In genomic region chr9:19048966-19049871, GRCh38 we compare ENCODE assay signal across 8 cellular contexts. TPM values are rescaled to one million over a fixed set of nuclear protein-coding genes. Genes with fewer than 3 reads are reported as not detected.
DNase-seq lines count a peak whose midpoint lies in the region; ATAC-seq, FAIRE-seq and TF ChIP-seq lines count a peak whose summit lies in the region.

RRAGA (plus strand) TSS chr9:19049427; CDS start chr9:19049660, 233 bp downstream.

- H3K36me3 ChIP-seq in OCI-LY1 (ENCODE audit: insufficient read depth, low read length) (peaks cover 21% of the 10 kb centered on the region), endothelial cell of umbilical vein (ENCODE audit: control insufficient read depth in 2 of 2, extremely low read depth in 1 of 2, insufficient read depth in 2 of 2, low read length in 2 of 2) (no peaks in the 10 kb centered on the region)

- TF ChIP-seq POLR2A in endothelial cell of umbilical vein (IDR thresholded peaks at IDR 0.05; ENCODE audit: low read depth, low read length) = peak; percentile 97

- CTCF ChIA-PET in endothelial cell of umbilical vein (lab: Charles Lee) = interaction anchor here (0.6 to 4.6 kb wide), 29 partner anchors 12 to 1239 kb away, joined by 3 to 82 read pairs (median 4); no protein-coding TSS in a partner anchor

- intact Hi-C loops in endothelial cell of umbilical vein (cut with micrococcal nuclease) = loop anchor here (1.0 to 10.0 kb wide), 9 partner anchors 54 to 554 kb away; partner anchors contain the start of genes DENND4C, HAUS6 and RPS6

- H4K20me1 ChIP-seq in OCI-LY1 (ENCODE audit: insufficient read depth, low read length) (no peaks in the 10 kb centered on the region), endothelial cell of umbilical vein (replicated peaks; ENCODE audit: control insufficient read depth, extremely low read depth, insufficient read depth, low read length) (no peaks in the 10 kb centered on the region)

- H3K79me2 ChIP-seq in OCI-LY1 (ENCODE audit: insufficient read depth, low read length) (peaks cover 6% of the 10 kb centered on the region; the same call in 1 of the 2 replicates), endothelial cell of umbilical vein (ENCODE audit: control insufficient read depth, insufficient read depth, low read length) (peaks cover 23% of the 10 kb centered on the region)

- H3K4me3 ChIP-seq in OCI-LY1 (ENCODE audit: low read depth, low read length, poor library complexity, severe bottlenecking) = peak within 1 kb of the TSS; percentile 69
- H3K4me3 ChIP-seq in endothelial cell of umbilical vein (replicated peaks in 1 of 3; ENCODE audit: insufficient read depth in 1 of 3, low read depth in 1 of 3, low read length in 3 of 3) = peak within 1 kb of the TSS; percentile 48 to 76 (median 53)

- H3K9ac ChIP-seq in OCI-LY1 (ENCODE audit: low read length) = peak within 1 kb of the TSS; percentile 72
- H3K9ac ChIP-seq in endothelial cell of umbilical vein (replicated peaks; ENCODE audit: extremely low read depth, insufficient read depth, low read length) = peak within 1 kb of the TSS; percentile 83

- H3K9me1 ChIP-seq in endothelial cell of umbilical vein (replicated peaks; ENCODE audit: control insufficient read depth, extremely low read depth, insufficient read depth, low read length) = no peaks in the 10 kb centered on the region

- no peaks in the 10 kb centered on the region for H3K9me2 ChIP-seq in OCI-LY1 (ENCODE audit: low read depth, low read length)

- no peaks in the 10 kb centered on the region for H3F3A ChIP-seq in OCI-LY1 (ENCODE audit: insufficient read depth, low read length)

- peak within 1 kb of the TSS; percentile 82 for H3K27ac ChIP-seq in OCI-LY1 (ENCODE audit: low read depth, low read length, poor library complexity, severe bottlenecking)
- peak within 1 kb of the TSS; percentile 69 for H3K27ac ChIP-seq in endothelial cell of umbilical vein (ENCODE audit: insufficient read depth, low read depth, low read length)

- FAIRE-seq in endothelial cell of umbilical vein (lab: Jason Lieb, UNC) = peak; percentile 76

- peak within 1 kb of the TSS; percentile 91 for H2AFZ ChIP-seq in OCI-LY1 (ENCODE audit: low read length)
- peak within 1 kb of the TSS; percentile 81 for H2AFZ ChIP-seq in endothelial cell of umbilical vein (ENCODE audit: low read depth, low read length)

- ATAC-seq in GM21515 (IDR thresholded peaks at IDR 0.05; ENCODE audit: unreplicated experiment) = peak; percentile 87

- TSS peak; percentile 52 for BruUV-seq in endothelial cell of umbilical vein (replicated peaks; lab: Mats Ljungman, UMichigan)

- DNase-seq in DMS 273 treated with DMSO at 0.1 percent for 48 hours (lab: John Stamatoyannopoulos, UW) (peak; percentile 85), HuH-7 (ENCODE audit: low spot score) (peak; percentile 83), endothelial cell of umbilical vein (ENCODE audit: low read depth, low spot score) (peak; percentile 97), middle frontal gyrus (ENCODE audit: extremely low spot score, low spot score) (peak; percentile 94)
- peak; percentile 94 for DNase-seq in activated CD8-positive, alpha-beta memory T cell treated with anti-CD3 and anti-CD28 coated beads, Interleukin-2, amount 50 U/mL, for 4 hours
- DNase-seq in stimulated activated CD8-positive, alpha-beta memory T cell treated with anti-CD3 and anti-CD28 coated beads, Interleukin-2, amount 100 ng/mL, for 48 hours (ENCODE audit: low read depth in 2 of 2) = peak; percentile 87 to 89

- POLR2A ChIA-PET in endothelial cell of umbilical vein (lab: Charles Lee) = interaction anchor here (0.8 to 1.1 kb wide), 5 partner anchors 125 to 415 kb away, joined by 3 to 5 read pairs (median 3); partner anchors contain the start of gene DENND4C

- peak within 1 kb of the TSS; percentile 72 for H3K4me2 ChIP-seq in OCI-LY1 (ENCODE audit: low read length)
- H3K4me2 ChIP-seq in endothelial cell of umbilical vein (ENCODE audit: insufficient read depth, low read length) = peak within 1 kb of the TSS; percentile 73

- peak; percentile 88 for TF ChIP-seq CTCF in OCI-LY1 (IDR thresholded peaks at IDR 0.05; ENCODE audit: low read length)
- TF ChIP-seq CTCF in endothelial cell of umbilical vein (IDR thresholded peaks at IDR 0.05; ENCODE audit: extremely low read depth in 1 of 2, insufficient read depth in 1 of 2, low read depth in 1 of 2, low read length in 2 of 2) = peak; percentile 81 to 91

- H3K9me3 ChIP-seq in OCI-LY1 (ENCODE audit: low read length) (peaks cover 7% of the 10 kb centered on the region; the same call in 1 of the 2 replicates), endothelial cell of umbilical vein (replicated peaks; ENCODE audit: control insufficient read depth, insufficient read depth, low read length) (no peaks in the 10 kb centered on the region)

- H3K27me3 ChIP-seq in OCI-LY1 (ENCODE audit: insufficient read depth, low read length) (no peaks in the 10 kb centered on the region), endothelial cell of umbilical vein (ENCODE audit: control insufficient read depth in 2 of 2, insufficient read depth in 2 of 2, low read length in 2 of 2) (no peaks in the 10 kb centered on the region)

- dilution Hi-C loops in endothelial cell of umbilical vein (cut with MboI; ENCODE audit: extremely low pct_ligation_motif_present, low sequenced_read_pairs) = no loop called here

- H3K4me1 ChIP-seq in OCI-LY1 (ENCODE audit: insufficient read depth, low read length, severe bottlenecking) (peaks cover 17% of the 10 kb centered on the region), endothelial cell of umbilical vein (ENCODE audit: control insufficient read depth, extremely low read depth, insufficient read depth, low read length) (peaks cover 16% of the 10 kb centered on the region)

TF ChIP-seq in endothelial cell of umbilical vein, 7 proteins besides CTCF, POLR2A, EP300 and RAD21:
- TF ChIP-seq POLR2AphosphoS5 (IDR thresholded peaks at IDR 0.05; ENCODE audit: insufficient read depth, low read depth, low read length) (peak; percentile 62), GATA2 (IDR thresholded peaks at IDR 0.05; ENCODE audit: insufficient read depth, insufficient read length, low read depth, low read length) (no peak), MAX (IDR thresholded peaks at IDR 0.05; ENCODE audit: insufficient read depth, insufficient read length) (peak; percentile 39), FOS (IDR thresholded peaks at IDR 0.05; ENCODE audit: borderline replicate concordance, insufficient read depth, low read length) (peak; percentile 16)

RNA-seq across cellular contexts. Expression of gene RRAGA, which starts in this region (rescaled TPM):
- 78.5 and 81.2 TPM in 2 replicates for total RNA-seq in endothelial cell of umbilical vein
- polyA plus RNA-seq in endothelial cell of umbilical vein = 88.3 and 95.6 TPM in 2 replicates
- polyA plus RNA-seq in endothelial cell of umbilical vein (2011; cell fraction: cytosol; rRNA removed) = 95.0 and 95.7 TPM in 2 replicates
- 45.9 and 46.5 TPM in 2 replicates for polyA plus RNA-seq in endothelial cell of umbilical vein (2011; cell fraction: nucleus; rRNA removed)
- polyA plus RNA-seq in endothelial cell of umbilical vein (2012) = 96.7 and 107 TPM in 2 replicates
- polyA minus RNA-seq in endothelial cell of umbilical vein = 88.0 and 101 TPM in 2 replicates
- 28.3 TPM for polyA minus RNA-seq in endothelial cell of umbilical vein (2011; cell fraction: cytosol; rRNA and poly(A)+ RNA removed)
- 23.0 and 31.7 TPM in 2 replicates for polyA minus RNA-seq in endothelial cell of umbilical vein (2011; cell fraction: nucleus; rRNA and poly(A)+ RNA removed)

Comparison
In these comparisons a context has a peak if more than half of its experiments do, and no peak if none do; other contexts are left out.
1. Peak in every context shown above with its lines: DNase-seq, ATAC-seq, H3K4me3 ChIP-seq and H3K27ac ChIP-seq.